9 cellular contexts compared by ENCODE assay signal in genomic region chrX:120697053-120697452, GRCh38.
A peak's percentile ranks its signal among the peaks of the same experiment; 100 is the strongest.
DNase-seq lines count a peak whose midpoint lies in the region; ATAC-seq and TF ChIP-seq lines count a peak whose summit lies in the region.
"Had no signal": no experiment of that assay in that cellular context is flagged by ENCODE, and none has a peak within 500 bp of the region (broad histone marks: within the 10 kb centered on the region; RNA-seq: fewer than 3 reads in every experiment).

No MANE protein-coding gene starts in this region.

- H3K4me1 Mint-ChIP-seq in natural killer cell treated with Interleukin-12 subunit alpha and Interleukin-12 subunit beta and Interleukin-15 and Interleukin-18, amount 100 ng/mL, for 72 hours (ENCODE audit: low read depth in 2 of 2), result peaks cover 14 to 16% of the 10 kb centered on the region in 2 donors

- H3K36me3 Mint-ChIP-seq in natural killer cell treated with Interleukin-12 subunit alpha and Interleukin-12 subunit beta and Interleukin-15 and Interleukin-18, amount 100 ng/mL, for 72 hours, result peaks cover 13% of the 10 kb centered on the region

- no peaks in the 10 kb centered on the region for H3K27me3 ChIP-seq in A673 (replicated peaks; ENCODE audit: insufficient read depth, low read depth, low read length, poor library complexity)
- no peaks in the 10 kb centered on the region for H3K27me3 ChIP-seq in gastroesophageal sphincter

- TF ChIP-seq POLR2A in gastroesophageal sphincter (IDR thresholded peaks at IDR 0.05), result no peak

- peaks cover 7 to 24% of the 10 kb centered on the region in 2 donors for H3K27me3 Mint-ChIP-seq in natural killer cell treated with Interleukin-12 subunit alpha and Interleukin-12 subunit beta and Interleukin-15 and Interleukin-18, amount 100 ng/mL, for 72 hours

- TF ChIP-seq CTCF in A673 (conservative IDR thresholded peaks at IDR 0.05; ENCODE audit: low read depth, low read length) (no peak), gastroesophageal sphincter (IDR thresholded peaks at IDR 0.05) (no peak)

- peaks cover 8% of the 10 kb centered on the region for H3K9me3 Mint-ChIP-seq in natural killer cell treated with Interleukin-12 subunit alpha and Interleukin-12 subunit beta and Interleukin-15 and Interleukin-18, amount 100 ng/mL, for 72 hours

- H3K4me3 ChIP-seq in A673 (ENCODE audit: low read depth, low read length, poor library complexity, severe bottlenecking) (no peak overlapping the region), gastroesophageal sphincter (no peak overlapping the region)

- CTCF ChIA-PET in A673 (lab: Charles Lee), result no interaction called here

- DNase-seq in MV-4-11 (lab: John Stamatoyannopoulos, UW), result peak; percentile 87
- DNase-seq in natural killer cell treated with Interleukin-12 subunit alpha and Interleukin-12 subunit beta and Interleukin-15 and Interleukin-18, amount 100 ng/mL, for 72 hours (ENCODE audit: low spot score), result peak; percentile 69
- DNase-seq in A673 (ENCODE audit: low spot score), result no peak
- DNase-seq in Ammon's horn (ENCODE audit: low spot score), result no peak
- no peak for DNase-seq in NOMO-1 treated with DMSO at 0.1 percent for 48 hours (lab: John Stamatoyannopoulos, UW; ENCODE audit: unreplicated experiment)

- H3K4me1 ChIP-seq in A673 (ENCODE audit: insufficient read depth, low read length, poor library complexity, severe bottlenecking) (no peaks in the 10 kb centered on the region), gastroesophageal sphincter (no peaks in the 10 kb centered on the region)

- H3K27ac Mint-ChIP-seq in natural killer cell treated with Interleukin-12 subunit alpha and Interleukin-12 subunit beta and Interleukin-15 and Interleukin-18, amount 100 ng/mL, for 72 hours, result peak overlapping the region; percentile 84 to 90

- POLR2A ChIA-PET in A673 (lab: Charles Lee; ENCODE audit: low non-redundant PET), result no interaction called here

- H3K9me3 ChIP-seq in A673 (ENCODE audit: low read depth, low read length, poor library complexity, severe bottlenecking) (no peaks in the 10 kb centered on the region), gastroesophageal sphincter (no peaks in the 10 kb centered on the region)

- no peak for TF ChIP-seq EP300 in gastroesophageal sphincter (IDR thresholded peaks at IDR 0.05)

- ATAC-seq in GM18907 (IDR thresholded peaks at IDR 0.05; ENCODE audit: unreplicated experiment), result peak; percentile 96
- peak; percentile 95 for ATAC-seq in HG02623 (IDR thresholded peaks at IDR 0.05; ENCODE audit: unreplicated experiment)
- ATAC-seq in natural killer cell treated with Interleukin-12 subunit alpha and Interleukin-12 subunit beta and Interleukin-15 and Interleukin-18, amount 100 ng/mL, for 72 hours, result peak; percentile 94 to 95
- no peak for ATAC-seq in gastroesophageal sphincter
- ATAC-seq: SK-N-SH treated with all-trans-retinoic acid at 6 μM for 48 hours had no signal

- H3K4me3 Mint-ChIP-seq in natural killer cell treated with Interleukin-12 subunit alpha and Interleukin-12 subunit beta and Interleukin-15 and Interleukin-18, amount 100 ng/mL, for 72 hours, result peak overlapping the region; percentile 74

- intact Hi-C loops in A673 (cut with micrococcal nuclease; ENCODE audit: unreplicated experiment), result no loop called here

- no TSS peak for BruUV-seq in A673 (replicated peaks; lab: Mats Ljungman, UMichigan)

- H3K36me3 ChIP-seq in A673 (ENCODE audit: insufficient read depth, low read length, poor library complexity, severe bottlenecking) (no peaks in the 10 kb centered on the region), gastroesophageal sphincter (no peaks in the 10 kb centered on the region)

- no peak overlapping the region for H3K27ac ChIP-seq in A673 (ENCODE audit: low read depth, low read length, poor library complexity, severe bottlenecking)
- H3K27ac ChIP-seq in gastroesophageal sphincter, result no peak overlapping the region

Comparison
In these comparisons a context has a peak if more than half of its experiments do, and no peak if none do; other contexts are left out.
1. DNase-seq: peak in MV-4-11 (single experiment) and natural killer cell treated with Interleukin-12 subunit alpha and Interleukin-12 subunit beta and Interleukin-15 and Interleukin-18, amount 100 ng/mL, for 72 hours (single experiment); none in A673 (single experiment), Ammon's horn (single experiment) and NOMO-1 treated with DMSO at 0.1 percent for 48 hours (single experiment).